1 cellular context compared by ENCODE assay signal in the genomic region with DNA sequence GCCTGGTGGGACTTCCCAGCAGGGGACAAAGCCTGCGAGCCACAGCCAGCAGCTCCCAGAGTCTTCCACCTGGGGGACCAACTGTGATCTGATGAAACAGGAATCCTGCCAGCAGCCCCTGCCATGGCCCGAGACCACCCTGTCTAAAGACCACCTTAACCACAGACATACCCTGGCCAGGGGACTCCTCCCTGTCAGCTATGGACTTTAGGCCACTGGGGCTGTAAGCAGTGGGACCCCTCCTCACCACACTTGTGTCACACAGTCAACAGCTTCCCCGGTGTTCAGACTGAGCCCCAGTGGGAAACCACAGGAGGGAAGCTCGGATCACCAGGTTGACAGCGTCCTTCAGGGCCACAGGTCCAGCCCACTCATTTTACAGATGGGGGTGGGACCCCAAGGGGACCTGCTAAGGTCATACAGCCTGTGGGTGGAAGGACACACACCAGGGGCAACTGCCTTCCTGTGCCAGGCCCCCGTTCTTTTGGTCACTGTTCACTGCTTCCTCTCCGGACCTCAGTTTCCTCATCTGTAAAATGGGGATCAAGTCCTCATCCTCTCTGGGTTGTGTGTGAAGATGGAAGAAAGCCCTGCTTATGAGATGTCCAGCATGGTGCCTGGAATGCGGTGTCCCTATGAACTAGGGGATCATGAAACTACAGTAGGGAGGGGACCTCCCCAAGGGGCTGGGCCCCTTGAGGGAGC.
A peak's percentile ranks its signal among the peaks of the same experiment; 100 is the strongest.
TF ChIP-seq lines count a peak whose summit lies in the region.

No MANE protein-coding gene starts in this region.

TF ChIP-seq in HEK293, 187 proteins besides CTCF, POLR2A, EP300 and RAD21 (continued from another document):
- TF ChIP-seq GLI4 (tag by site-specific recombination; IDR thresholded peaks at IDR 0.05) = 0 out of 2 replicates have a peak, but pooled peaks have one; percentile 31
- TF ChIP-seq ZNF24 (tag by site-specific recombination; IDR thresholded peaks at IDR 0.05) = 0 out of 2 replicates have a peak, but pooled peaks have one; percentile 51
